In the genomic region with DNA sequence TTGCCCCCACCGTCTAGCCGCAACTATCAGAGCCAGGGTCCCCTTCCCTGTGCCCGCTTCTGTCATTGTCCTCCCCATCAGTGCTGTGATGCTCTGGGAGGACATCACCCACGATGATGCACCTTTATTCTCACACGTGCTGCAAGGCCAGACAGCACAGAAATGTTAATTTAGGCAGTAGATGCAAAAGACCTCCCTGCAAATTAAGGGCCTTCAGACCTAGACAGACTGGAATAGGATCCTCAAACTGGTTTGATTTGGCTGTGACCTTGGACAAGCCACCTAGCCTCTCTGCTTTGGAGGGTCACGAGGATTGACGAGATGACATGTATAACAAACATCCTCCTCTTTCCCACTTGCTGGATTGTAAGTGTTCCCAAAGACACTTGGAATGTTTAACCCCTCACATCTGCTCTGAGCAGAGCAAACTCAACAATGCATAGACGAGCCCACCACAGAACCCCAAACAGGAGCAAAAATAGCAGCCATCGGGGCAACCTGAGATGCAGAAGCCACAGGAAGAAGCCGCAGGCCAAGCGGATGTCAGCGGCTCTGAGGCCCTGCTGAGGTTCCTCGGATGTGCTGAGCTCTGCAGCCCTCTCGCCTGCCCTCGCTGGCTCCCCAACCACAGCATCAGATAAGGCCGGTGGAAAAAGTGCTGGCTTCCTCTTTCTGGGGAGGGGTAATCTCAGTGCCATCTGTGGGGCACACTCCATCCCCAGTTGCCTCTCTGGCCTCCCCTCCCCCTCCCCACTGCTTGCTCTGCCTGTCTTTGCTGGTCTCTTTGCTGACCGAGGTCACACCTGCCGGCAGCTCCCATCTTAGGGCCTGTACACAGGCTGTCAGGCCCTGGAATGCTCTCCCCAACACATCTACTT, we compare ENCODE assay signal across 9 cellular contexts. TPM values are rescaled to one million over a fixed set of nuclear protein-coding genes. Genes with fewer than 3 reads are reported as not detected.
DNase-seq lines count a peak whose midpoint lies in the region; ATAC-seq and TF ChIP-seq lines count a peak whose summit lies in the region.
"Had no signal": no experiment of that assay in that cellular context is flagged by ENCODE, and none has a peak within 500 bp of the region (broad histone marks: within the 10 kb centered on the region; RNA-seq: fewer than 3 reads in every experiment).

No MANE protein-coding gene starts in this region.

- H3K36me3 ChIP-seq in DND-41 (ENCODE audit: insufficient read depth, low read length) (no peaks in the 10 kb centered on the region), PC-9 (ENCODE audit: low read depth) (peaks cover 11% of the 10 kb centered on the region; the same call in 1 of the 2 replicates), neural progenitor cell (no peaks in the 10 kb centered on the region)

- DNase-seq in DND-41 (peak; percentile 97), PC-9 (peak; percentile 59 to 68), neural progenitor cell (ENCODE audit: low spot score) (no peak), iPS-NIHi11 (ENCODE audit: low spot score) (no peak), osteocyte (ENCODE audit: extremely low spot score, unreplicated experiment) (no peak)
- DNase-seq in activated T-helper 1 cell treated with anti-CD3 and anti-CD28 coated beads, Interleukin-2, amount 50 U/mL, for 16 hours (ENCODE audit: low read depth in 1 of 2, low spot score in 1 of 2), result peak; percentile 38 to 42

- H3K27ac ChIP-seq in DND-41 (ENCODE audit: low read length) (peak overlapping the region; percentile 68), PC-9 (peak overlapping the region; percentile 8; the same call in 1 of the 2 replicates), neural progenitor cell (no peak overlapping the region)

- H4K20me1 ChIP-seq in DND-41 (ENCODE audit: insufficient read depth, low read length) (peaks cover 60% of the 10 kb centered on the region), PC-9 (ENCODE audit: insufficient read depth) (no peaks in the 10 kb centered on the region), neural progenitor cell (ENCODE audit: low read depth) (no peaks in the 10 kb centered on the region)

- no TSS peak for BruUV-seq in PC-9 (replicated peaks; lab: Mats Ljungman, UMichigan)

- H2AFZ ChIP-seq in DND-41 (ENCODE audit: low read depth, low read length), result no peak overlapping the region
- no peak overlapping the region for H2AFZ ChIP-seq in PC-9
- H2AFZ ChIP-seq in neural progenitor cell (replicated peaks), result no peak overlapping the region

- H3K36me3 Mint-ChIP-seq in neural progenitor cell (no peaks in the 10 kb centered on the region), osteocyte (ENCODE audit: unreplicated experiment) (no peaks in the 10 kb centered on the region)

- H3K9me3 Mint-ChIP-seq in neural progenitor cell (no peaks in the 10 kb centered on the region), osteocyte (ENCODE audit: unreplicated experiment) (no peaks in the 10 kb centered on the region)

- H3K4me1 ChIP-seq in DND-41 (ENCODE audit: insufficient read depth, low read length) (peaks cover 59% of the 10 kb centered on the region), PC-9 (replicated peaks; ENCODE audit: insufficient read depth) (peaks cover 47% of the 10 kb centered on the region), neural progenitor cell (peaks cover 5% of the 10 kb centered on the region)

- H3K9me2 ChIP-seq in PC-9 (ENCODE audit: insufficient read depth), result no peaks in the 10 kb centered on the region

- H3K27me3 Mint-ChIP-seq in neural progenitor cell (ENCODE audit: insufficient read depth, low read depth), result peaks cover 5% of the 10 kb centered on the region
- no peaks in the 10 kb centered on the region for H3K27me3 Mint-ChIP-seq in osteocyte (ENCODE audit: unreplicated experiment)

- CTCF ChIA-PET in PC-9 (lab: Charles Lee), result interaction anchor here (0.8 kb wide), 1 partner anchor 13 kb away, joined by 3 read pairs; no protein-coding TSS in a partner anchor

- POLR2A ChIA-PET in PC-9 (lab: Charles Lee; ENCODE audit: unreplicated experiment), result interaction anchor here (0.7 kb wide), 1 partner anchor 365 kb away, joined by 6 read pairs; no protein-coding TSS in a partner anchor

- H3K4me3 Mint-ChIP-seq in neural progenitor cell, result no peak overlapping the region
- H3K4me3 Mint-ChIP-seq in osteocyte (ENCODE audit: unreplicated experiment), result no peak overlapping the region

- ATAC-seq in DND-41 (ENCODE audit: insufficient read depth, low read depth) (peak; percentile 98), GM21825 (IDR thresholded peaks at IDR 0.05; ENCODE audit: unreplicated experiment) (peak; percentile 67), HG03280 (IDR thresholded peaks at IDR 0.05; ENCODE audit: unreplicated experiment) (no peak)

- H3K79me2 ChIP-seq in DND-41 (ENCODE audit: insufficient read depth, low read length) (no peaks in the 10 kb centered on the region), PC-9 (ENCODE audit: low read depth) (peaks cover 95% of the 10 kb centered on the region), neural progenitor cell (ENCODE audit: low read depth) (no peaks in the 10 kb centered on the region)

- peak overlapping the region; percentile 26 for H3K27ac Mint-ChIP-seq in neural progenitor cell
- H3K27ac Mint-ChIP-seq in osteocyte (ENCODE audit: unreplicated experiment), result no peak overlapping the region

- H3F3A ChIP-seq in PC-9 (ENCODE audit: insufficient read depth, low read depth) (peaks cover 33% of the 10 kb centered on the region), neural progenitor cell (ENCODE audit: low read depth) (no peaks in the 10 kb centered on the region)

- H3K4me2 ChIP-seq in DND-41 (ENCODE audit: insufficient read depth, low read length), result peak overlapping the region; percentile 25
- H3K4me2 ChIP-seq in PC-9, result no peak overlapping the region
- H3K4me2 ChIP-seq in neural progenitor cell, result no peak overlapping the region

- peak overlapping the region in 1 of 2 experiments; percentile 5; a peak in 1 of 4 replicates for H3K4me3 ChIP-seq in DND-41 (ENCODE audit: low read depth in 1 of 2, low read length in 2 of 2)
- H3K4me3 ChIP-seq in PC-9, result no peak overlapping the region
- no peak overlapping the region for H3K4me3 ChIP-seq in neural progenitor cell

- intact Hi-C loops in PC-9 (cut with micrococcal nuclease; ENCODE audit: unreplicated experiment), result no loop called here

- H3K9me3 ChIP-seq in DND-41 (ENCODE audit: insufficient read depth, low read length, severe bottlenecking) (no peaks in the 10 kb centered on the region), PC-9 (ENCODE audit: insufficient read depth, low read depth) (no peaks in the 10 kb centered on the region), neural progenitor cell (ENCODE audit: low read depth) (no peaks in the 10 kb centered on the region)

- peaks cover 15% of the 10 kb centered on the region for H3K27me3 ChIP-seq in DND-41 (ENCODE audit: insufficient read depth, low read length, poor library complexity)
- no peaks in the 10 kb centered on the region for H3K27me3 ChIP-seq in PC-9 (ENCODE audit: insufficient read depth, low read depth)
- no peaks in the 10 kb centered on the region for H3K27me3 ChIP-seq in neural progenitor cell

- TF ChIP-seq CTCF in DND-41 (IDR thresholded peaks at IDR 0.05; ENCODE audit: borderline replicate concordance, extremely low read depth, low read length, poor library complexity, severe bottlenecking) (no peak), PC-9 (conservative IDR thresholded peaks at IDR 0.05) (no peak), neural progenitor cell (IDR thresholded peaks at IDR 0.05) (no peak), osteocyte (IDR thresholded peaks at IDR 0.05) (no peak)

- no peak overlapping the region for H3K9ac ChIP-seq in DND-41 (ENCODE audit: low read depth, low read length)
- no peak overlapping the region for H3K9ac ChIP-seq in neural progenitor cell

- H3K4me1 Mint-ChIP-seq in neural progenitor cell (peaks cover 38% of the 10 kb centered on the region), osteocyte (ENCODE audit: unreplicated experiment) (peaks cover 2% of the 10 kb centered on the region)

RNA-seq across cellular contexts. Expression of a gene that starts 35.3 kb away (rescaled TPM):
- total RNA-seq in PC-9 (2021) (24.0 and 30.1 TPM in 2 replicates), neural progenitor cell (ENCODE audit: low replicate concordance) (1.8 TPM in 1 of 2 replicates, not detected in the other), osteocyte (not detected in 2 replicates)
- total RNA-seq: skeletal muscle tissue had no signal

Comparison
In these comparisons a context has a peak if more than half of its experiments do, and no peak if none do; other contexts are left out.
1. DNase-seq: peak in DND-41 (single experiment), PC-9 (2 of 2) and activated T-helper 1 cell treated with anti-CD3 and anti-CD28 coated beads, Interleukin-2, amount 50 U/mL, for 16 hours (2 of 2); none in neural progenitor cell (single experiment), iPS-NIHi11 (single experiment) and osteocyte (single experiment).